ENCODE assay signal across 15 cellular contexts in genomic region chr22:33539202-33539901, GRCh38.
"Had no signal": no experiment of that assay in that cellular context is flagged by ENCODE, and none has a peak within 500 bp of the region (broad histone marks: within the 10 kb centered on the region; RNA-seq: fewer than 3 reads in every experiment).

No MANE protein-coding gene starts in this region.

- ATAC-seq: activated CD4-positive, alpha-beta T cell treated with anti-CD3 and anti-CD28 coated beads for 36 hours; activated CD8-positive, alpha-beta T cell treated with anti-CD3 and anti-CD28 coated beads, Interleukin-2, amount 10 ng/mL, durations not matched to agents 7 days and 5 days; natural killer cell treated with Interleukin-12 subunit alpha and Interleukin-12 subunit beta and Interleukin-15 and Interleukin-18, amount 100 ng/mL, for 72 hours had no signal

- H3K9me3 ChIP-seq: gastrocnemius medialis had no signal

- H3K27ac ChIP-seq: cardiac muscle cell, coronary artery, WERI-Rb-1 had no signal

- H3K27me3 ChIP-seq: cardiac muscle cell, gastrocnemius medialis had no signal

- H3K4me3 ChIP-seq: cardiac muscle cell, coronary artery, gastrocnemius medialis had no signal

- FAIRE-seq: astrocyte had no signal

- DNase-seq: activated CD4-positive, alpha-beta T cell treated with anti-CD3 and anti-CD28 coated beads for 36 hours; activated CD8-positive, alpha-beta memory T cell treated with anti-CD3 and anti-CD28 coated beads, Interleukin-2, amount 50 U/mL, for 48 hours; activated CD8-positive, alpha-beta T cell treated with anti-CD3 and anti-CD28 coated beads, Interleukin-2, amount 10 ng/mL, durations not matched to agents 7 days and 5 days; activated naive CD8-positive, alpha-beta T cell treated with anti-CD3 and anti-CD28 coated beads, Interleukin-2, amount 10 ng/mL, durations not matched to agents 7 days and 5 days; effector CD4-positive, alpha-beta T cell; occipital lobe; stimulated activated CD4-positive, alpha-beta T cell treated with anti-CD3 and anti-CD28 coated beads, Interleukin-15, amount 100 ng/mL, for 24 hours; stimulated activated CD4-positive, alpha-beta T cell treated with anti-CD3 and anti-CD28 coated beads, Interleukin-4, amount 100 ng/mL, for 24 hours; T-helper 9 cell; WERI-Rb-1 had no signal

- H3K36me3 ChIP-seq: cardiac muscle cell, gastrocnemius medialis, WERI-Rb-1 had no signal
